In genomic region chr19:21440321-21440720, GRCh38 we compare ENCODE assay signal across 1 cellular context.
TF ChIP-seq lines count a peak whose summit lies in the region.

No MANE protein-coding gene starts in this region.

TF ChIP-seq in GM23338, 12 proteins besides CTCF, POLR2A, EP300 and RAD21 (continued from another document):
- TF ChIP-seq ZNF462 (CRISPR knock-in tag; IDR thresholded peaks at IDR 0.05) (no peak), REST (IDR thresholded peaks at IDR 0.05; ENCODE audit: unreplicated experiment) (no peak)
TF ChIP-seq in GM23338: peak in this region for 0.
